In genomic region chr2:55587-56448, GRCh38 we compare ENCODE assay signal across 23 cellular contexts. TPM values are rescaled to one million over a fixed set of nuclear protein-coding genes. Genes with fewer than 3 reads are reported as not detected.
"Had no signal": no experiment of that assay in that cellular context is flagged by ENCODE, and none has a peak within 500 bp of the region (broad histone marks: within the 10 kb centered on the region; RNA-seq: fewer than 3 reads in every experiment).

No MANE protein-coding gene starts in this region.

- ATAC-seq: activated CD4-positive, alpha-beta T cell treated with anti-CD3 and anti-CD28 coated beads for 36 hours; effector memory CD8-positive, alpha-beta T cell; left colon; naive thymus-derived CD8-positive, alpha-beta T cell had no signal

- H3K27ac ChIP-seq: ascending aorta, coronary artery, parathyroid adenoma, right atrium auricular region, suprapubic skin, tibial artery had no signal

- H3K9me3 ChIP-seq: suprapubic skin had no signal

- DNase-seq: activated CD4-positive, alpha-beta T cell treated with anti-CD3 and anti-CD28 coated beads for 36 hours; activated CD4-positive, CD25-positive, alpha-beta regulatory T cell; activated effector memory CD4-positive, alpha-beta T cell treated with anti-CD3 and anti-CD28 coated beads, Interleukin-2, amount 50 U/mL, for 16 hours; activated naive CD4-positive, alpha-beta T cell treated with anti-CD3 and anti-CD28 coated beads for 36 hours; activated naive CD8-positive, alpha-beta T cell treated with anti-CD3 and anti-CD28 coated beads for 36 hours; effector memory CD8-positive, alpha-beta T cell; head of caudate nucleus; hippocampal formation; left colon; mesenchymal stem cell; naive thymus-derived CD8-positive, alpha-beta T cell; nucleus accumbens; stimulated activated CD4-positive, alpha-beta T cell treated with anti-CD3 and anti-CD28 coated beads, Interleukin-15, amount 100 ng/mL, for 24 hours; stimulated activated CD4-positive, alpha-beta T cell treated with anti-CD3 and anti-CD28 coated beads, Interleukin-2, amount 100 ng/mL, for 24 hours; stimulated activated naive CD4-positive, alpha-beta T cell; tibial artery had no signal

- H3K36me3 ChIP-seq: ascending aorta, right atrium auricular region, suprapubic skin, tibial artery had no signal

- H3K27me3 ChIP-seq: ascending aorta, right atrium auricular region had no signal

- H3K4me3 ChIP-seq: ascending aorta, coronary artery, right atrium auricular region, suprapubic skin, tibial artery had no signal

- H3K4me1 ChIP-seq: ascending aorta, parathyroid adenoma, right atrium auricular region, suprapubic skin, tibial artery had no signal

RNA-seq across cellular contexts. Expression of gene FAM110C, which starts 9.5 kb away (rescaled TPM):
- total RNA-seq: fibroblast of lung, fibroblast of villous mesenchyme had no signal
